ENCODE assay signal across 2 cellular contexts in genomic region chr10:21505711-21506278, GRCh38.
TF ChIP-seq lines count a peak whose summit lies in the region.

No MANE protein-coding gene starts in this region.

TF ChIP-seq in WTC11, 78 proteins besides CTCF, POLR2A, EP300 and RAD21:
- TF ChIP-seq CREM (CRISPR knock-in tag; IDR thresholded peaks at IDR 0.05) (no peak), GABPB1 (CRISPR knock-in tag; IDR thresholded peaks at IDR 0.05) (peak; percentile 87), NR2C2 (CRISPR knock-in tag; IDR thresholded peaks at IDR 0.05) (no peak)

TF ChIP-seq in HepG2, 621 proteins besides CTCF, POLR2A, EP300 and RAD21 (continues in another document):
- no peak; the same call in 1 of the 2 replicates for TF ChIP-seq TIGD3 (CRISPR knock-in tag; IDR thresholded peaks at IDR 0.05; ENCODE audit: borderline replicate concordance)
- TF ChIP-seq ZNF24 (IDR thresholded peaks at IDR 0.05), result no peak
- 0 out of 2 replicates have a peak, but pooled peaks have one; percentile 74 for TF ChIP-seq MEIS1 (CRISPR knock-in tag; IDR thresholded peaks at IDR 0.05; ENCODE audit: borderline replicate concordance)
- peak; percentile 96 for TF ChIP-seq ZKSCAN8 (CRISPR knock-in tag; IDR thresholded peaks at IDR 0.05; ENCODE audit: borderline replicate concordance)
- peak; percentile 97 for TF ChIP-seq FOXP4 (CRISPR knock-in tag; IDR thresholded peaks at IDR 0.05)
- TF ChIP-seq ZNF101 (CRISPR knock-in tag; IDR thresholded peaks at IDR 0.05; ENCODE audit: borderline replicate concordance, low read depth), result no peak
- no peak; the same call in 1 of the 2 replicates for TF ChIP-seq ZNF563 (CRISPR knock-in tag; IDR thresholded peaks at IDR 0.05)
- 0 out of 2 replicates have a peak, but pooled peaks have one; percentile 71 for TF ChIP-seq ZNF713 (CRISPR knock-in tag; IDR thresholded peaks at IDR 0.05)
- TF ChIP-seq SIN3A (IDR thresholded peaks at IDR 0.05; ENCODE audit: borderline replicate concordance, low read depth, low read length), result peak; percentile 39; the same call in 1 of the 2 replicates
- peak; percentile 69; the same call in 1 of the 2 replicates for TF ChIP-seq ZHX2 (IDR thresholded peaks at IDR 0.05; ENCODE audit: low read depth)
- no peak for TF ChIP-seq ZHX2 (CRISPR knock-in tag; IDR thresholded peaks at IDR 0.05; ENCODE audit: borderline replicate concordance)
- TF ChIP-seq GPBP1L1 (CRISPR knock-in tag; IDR thresholded peaks at IDR 0.05), result no peak
- TF ChIP-seq ISX (CRISPR knock-in tag; conservative IDR thresholded peaks at IDR 0.05), result no peak
- TF ChIP-seq NAIF1 (CRISPR knock-in tag; IDR thresholded peaks at IDR 0.05; ENCODE audit: borderline replicate concordance), result no peak
- TF ChIP-seq ZNF652 (CRISPR knock-in tag; IDR thresholded peaks at IDR 0.05; ENCODE audit: borderline replicate concordance, low read depth), result peak; percentile 71; the same call in 1 of the 2 replicates
- TF ChIP-seq ZNF570 (CRISPR knock-in tag; IDR thresholded peaks at IDR 0.05; ENCODE audit: borderline replicate concordance), result no peak
- no peak for TF ChIP-seq SCMH1 (CRISPR knock-in tag; IDR thresholded peaks at IDR 0.05; ENCODE audit: borderline replicate concordance)
- TF ChIP-seq NR2F2 (IDR thresholded peaks at IDR 0.05; ENCODE audit: borderline replicate concordance, low read depth), result peak; percentile 95
- peak; percentile 96 for TF ChIP-seq ZSCAN25 (CRISPR knock-in tag; IDR thresholded peaks at IDR 0.05)
- TF ChIP-seq KAT7 (CRISPR knock-in tag; IDR thresholded peaks at IDR 0.05; ENCODE audit: borderline replicate concordance), result peak; percentile 93; the same call in 1 of the 2 replicates
- TF ChIP-seq HOXA9 (CRISPR knock-in tag; IDR thresholded peaks at IDR 0.05; ENCODE audit: borderline replicate concordance), result no peak
- TF ChIP-seq ZBTB25 (CRISPR knock-in tag; IDR thresholded peaks at IDR 0.05), result peak; percentile 98
- TF ChIP-seq UBTF (CRISPR knock-in tag; IDR thresholded peaks at IDR 0.05), result peak; percentile 82
- no peak for TF ChIP-seq DBP (CRISPR knock-in tag; IDR thresholded peaks at IDR 0.05; ENCODE audit: not compliant biosample characterization)
- TF ChIP-seq ZNF614 (CRISPR knock-in tag; IDR thresholded peaks at IDR 0.05; ENCODE audit: borderline replicate concordance), result peak; percentile 98
- peak; percentile 79 for TF ChIP-seq SKI (IDR thresholded peaks at IDR 0.05; ENCODE audit: partially characterized antibody)
- TF ChIP-seq FOXK1 (CRISPR knock-in tag; IDR thresholded peaks at IDR 0.05; ENCODE audit: borderline replicate concordance, low read depth), result peak; percentile 95; the same call in 1 of the 2 replicates
- TF ChIP-seq ZFP37 (CRISPR knock-in tag; IDR thresholded peaks at IDR 0.05; ENCODE audit: borderline replicate concordance), result no peak
- TF ChIP-seq ZNF234 (CRISPR knock-in tag; conservative IDR thresholded peaks at IDR 0.05), result 0 out of 2 replicates have a peak, but pooled peaks have one; percentile 3
- TF ChIP-seq THAP7 (CRISPR knock-in tag; IDR thresholded peaks at IDR 0.05), result peak; percentile 67; the same call in 1 of the 2 replicates
- TF ChIP-seq ZNF136 (CRISPR knock-in tag; IDR thresholded peaks at IDR 0.05; ENCODE audit: low read depth), result peak; percentile 74; the same call in 1 of the 2 replicates
- TF ChIP-seq ZNF263 (CRISPR knock-in tag; IDR thresholded peaks at IDR 0.05), result peak; percentile 62; the same call in 1 of the 2 replicates
- TF ChIP-seq USF2 (IDR thresholded peaks at IDR 0.05; ENCODE audit: low read depth, low read length), result no peak
- peak; percentile 49; the same call in 1 of the 2 replicates for TF ChIP-seq USF2 (CRISPR knock-in tag; IDR thresholded peaks at IDR 0.05; ENCODE audit: borderline replicate concordance)
- no peak for TF ChIP-seq TBP (CRISPR knock-in tag; IDR thresholded peaks at IDR 0.05)
- TF ChIP-seq ZNF18 (CRISPR knock-in tag; IDR thresholded peaks at IDR 0.05; ENCODE audit: insufficient replicate concordance), result peak; percentile 87
- TF ChIP-seq ZNF678 (CRISPR knock-in tag; IDR thresholded peaks at IDR 0.05), result no peak
- TF ChIP-seq ZNF264 (CRISPR knock-in tag; IDR thresholded peaks at IDR 0.05), result peak; percentile 91
- TF ChIP-seq IKZF1 (IDR thresholded peaks at IDR 0.05), result no peak
